In genomic region chr16:11985250-11985649, GRCh38 we compare ENCODE assay signal across 19 cellular contexts. TPM values are rescaled to one million over a fixed set of nuclear protein-coding genes. Genes with fewer than 3 reads are reported as not detected.
DNase-seq lines count a peak whose midpoint lies in the region; ATAC-seq, FAIRE-seq and TF ChIP-seq lines count a peak whose summit lies in the region.
"Had no signal": no experiment of that assay in that cellular context is flagged by ENCODE, and none has a peak within 500 bp of the region (broad histone marks: within the 10 kb centered on the region; RNA-seq: fewer than 3 reads in every experiment).

No MANE protein-coding gene starts in this region.

- no peak overlapping the region for H3K27ac ChIP-seq in GM23248
- no peak overlapping the region for H3K27ac ChIP-seq in K562 (ENCODE audit: extremely low read depth, low read depth, low read length)
- H3K27ac ChIP-seq: A549; BLaER1 treated with 17β-estradiol and CSF1 and Interleukin-3, amounts not matched to agents 10 nM and 100 nM had no signal

- no peaks in the 10 kb centered on the region for H3F3A ChIP-seq in GM23248 (ENCODE audit: insufficient read depth)

- CTCF ChIA-PET in K562 (lab: Yijun Ruan, JAX; ENCODE audit: low intra/inter-chr PET ratio) = no interaction called here

- H3K4me2 ChIP-seq in GM23248 (ENCODE audit: unreplicated experiment) (no peak overlapping the region), K562 (ENCODE audit: insufficient read depth, low read length) (no peak overlapping the region)
- H3K4me2 ChIP-seq: A549, GM23338 had no signal

- H3K4me1 Mint-ChIP-seq in naive B cell (peaks cover 53 to 95% (median 86%) of the 10 kb centered on the region in 3 donors), nephron progenitor cell (peaks cover 19% of the 10 kb centered on the region)
- H3K4me1 Mint-ChIP-seq in stimulated activated naive B cell treated with anti-CD40 and anti-IgM and Interleukin-4, amounts not matched to agents 10 μg/mL and 1 μg/mL and 100 μg/mL, for 72 hours = peaks cover 48 to 81% of the 10 kb centered on the region in 2 donors
- H3K4me1 Mint-ChIP-seq: GM23338 had no signal

- DNase-seq in GM23248 (peak; percentile 41), K562 (ENCODE audit: extremely low read depth in 1 of 4, low spot score in 3 of 4) (no peak), naive B cell (no peak), pons (ENCODE audit: low spot score) (no peak), cerebellar nuclear complex (lab: John Stamatoyannopoulos, UW) (no peak), nephron progenitor cell (no peak)
- DNase-seq in stimulated activated naive B cell treated with anti-CD40 and anti-IgM and Interleukin-4, amounts not matched to agents 10 μg/mL and 1 μg/mL and 100 μg/mL, for 72 hours = no peak
- DNase-seq: AML-193; CD4-positive, CD25-positive, alpha-beta regulatory T cell; DMS53; H7 had no signal

- H3K9me3 ChIP-seq in GM23248 (ENCODE audit: low read depth) (no peaks in the 10 kb centered on the region), K562 (replicated peaks; ENCODE audit: control insufficient read depth, insufficient read depth, low read depth, low read length) (no peaks in the 10 kb centered on the region)
- H3K9me3 ChIP-seq: A549; BLaER1 treated with 17β-estradiol and CSF1 and Interleukin-3, amounts not matched to agents 10 nM and 100 nM had no signal

- TF ChIP-seq EP300 in K562 (IDR thresholded peaks at IDR 0.05; ENCODE audit: low read length) = no peak

- H3K4me1 ChIP-seq in GM23248 (ENCODE audit: insufficient read depth) (no peaks in the 10 kb centered on the region), K562 (replicated peaks in 1 of 2; ENCODE audit: control insufficient read depth in 2 of 2, insufficient read depth in 2 of 2, low read length in 2 of 2) (peaks cover 0 to 5% of the 10 kb centered on the region in 2 experiments; a peak in 4 of 5 replicates)
- H3K4me1 ChIP-seq: A549 had no signal

- in situ Hi-C loops in GM23248 (cut with MboI) = no loop called here
- in situ Hi-C loops in K562 (cut with MboI) = no loop called here

- POLR2A ChIA-PET in K562 (lab: Yijun Ruan, JAX) = interaction anchor here (0.7 kb wide), 1 partner anchor 12 kb away, joined by 3 read pairs; no protein-coding TSS in a partner anchor

- H3K79me2 ChIP-seq in GM23248 (ENCODE audit: insufficient read depth) (peaks cover 99% of the 10 kb centered on the region), K562 (ENCODE audit: control insufficient read depth, insufficient read depth, low read length) (no peaks in the 10 kb centered on the region)

- TF ChIP-seq POLR2A in K562 (conservative IDR thresholded peaks at IDR 0.05) = no peak

- H3K9me3 Mint-ChIP-seq in naive B cell = no peaks in the 10 kb centered on the region
- H3K9me3 Mint-ChIP-seq in stimulated activated naive B cell treated with anti-CD40 and anti-IgM and Interleukin-4, amounts not matched to agents 10 μg/mL and 1 μg/mL and 100 μg/mL, for 72 hours = peaks cover 2 to 3% of the 10 kb centered on the region in 2 donors
- H3K9me3 Mint-ChIP-seq in nephron progenitor cell = no peaks in the 10 kb centered on the region
- H3K9me3 Mint-ChIP-seq: CD4-positive, CD25-positive, alpha-beta regulatory T cell; GM23338; IgD-negative memory B cell had no signal

- H2AFZ ChIP-seq in GM23248 = no peak overlapping the region
- H2AFZ ChIP-seq in K562 (ENCODE audit: low read depth, low read length) = no peak overlapping the region
- H2AFZ ChIP-seq: GM23338 had no signal

- H3K9me2 ChIP-seq in GM23248 (ENCODE audit: insufficient read depth) = no peaks in the 10 kb centered on the region

- peak overlapping the region in 3 of 8 donors; percentile 26 to 86 (median 33) for H3K4me3 Mint-ChIP-seq in naive B cell
- no peak overlapping the region for H3K4me3 Mint-ChIP-seq in stimulated activated naive B cell treated with anti-CD40 and anti-IgM and Interleukin-4, amounts not matched to agents 10 μg/mL and 1 μg/mL and 100 μg/mL, for 72 hours
- no peak overlapping the region for H3K4me3 Mint-ChIP-seq in nephron progenitor cell
- H3K4me3 Mint-ChIP-seq: CD4-positive, CD25-positive, alpha-beta regulatory T cell; GM23338 had no signal

- no peaks in the 10 kb centered on the region for H4K20me1 ChIP-seq in GM23248 (ENCODE audit: insufficient read depth)
- no peaks in the 10 kb centered on the region for H4K20me1 ChIP-seq in K562 (replicated peaks; ENCODE audit: control insufficient read depth, insufficient read depth, low read length)

- FAIRE-seq in K562 (lab: Jason Lieb, UNC) = no peak
- FAIRE-seq: A549, GM12878, GM18507 had no signal

- H3K27me3 Mint-ChIP-seq in naive B cell (no peaks in the 10 kb centered on the region), nephron progenitor cell (ENCODE audit: low read depth, poor library complexity) (peaks cover 6% of the 10 kb centered on the region)
- H3K27me3 Mint-ChIP-seq in stimulated activated naive B cell treated with anti-CD40 and anti-IgM and Interleukin-4, amounts not matched to agents 10 μg/mL and 1 μg/mL and 100 μg/mL, for 72 hours = no peaks in the 10 kb centered on the region
- H3K27me3 Mint-ChIP-seq: CD4-positive, CD25-positive, alpha-beta regulatory T cell; IgD-negative memory B cell had no signal

- H3K9ac ChIP-seq in GM23248 (no peak overlapping the region), K562 (ENCODE audit: insufficient read depth in 1 of 2, low read depth in 2 of 2, low read length in 2 of 2) (no peak overlapping the region)
- H3K9ac ChIP-seq: BLaER1 treated with 17β-estradiol and CSF1 and Interleukin-3, amounts not matched to agents 10 nM and 100 nM had no signal

- peak overlapping the region in 4 of 6 donors; percentile 72 to 92 (median 90) for H3K27ac Mint-ChIP-seq in naive B cell
- peak overlapping the region; percentile 16 for H3K27ac Mint-ChIP-seq in stimulated activated naive B cell treated with anti-CD40 and anti-IgM and Interleukin-4, amounts not matched to agents 10 μg/mL and 1 μg/mL and 100 μg/mL, for 72 hours
- no peak overlapping the region for H3K27ac Mint-ChIP-seq in nephron progenitor cell
- H3K27ac Mint-ChIP-seq: GM23338 had no signal

- no peaks in the 10 kb centered on the region for H3K36me3 ChIP-seq in GM23248 (ENCODE audit: low read depth)
- H3K36me3 ChIP-seq in K562 (ENCODE audit: control insufficient read depth, insufficient read depth, low read length) = no peaks in the 10 kb centered on the region

- no TSS peak for BruUV-seq in K562 (replicated peaks; lab: Mats Ljungman, UMichigan)

- H3K4me3 ChIP-seq in GM23248 (no peak overlapping the region), K562 (no peak overlapping the region)
- H3K4me3 ChIP-seq: A549; BLaER1 treated with 17β-estradiol and CSF1 and Interleukin-3, amounts not matched to agents 10 nM and 100 nM; GM12878; GM23338 had no signal

- no peaks in the 10 kb centered on the region for H3K9me1 ChIP-seq in K562 (ENCODE audit: control insufficient read depth, insufficient read depth, low read length)

- ATAC-seq in K562 (no peak), naive B cell (ENCODE audit: low read depth in 2 of 2) (no peak), SK-N-SH treated with all-trans-retinoic acid at 6 μM for 48 hours (no peak)
- ATAC-seq in stimulated activated naive B cell treated with anti-CD40 and anti-IgM and Interleukin-4, amounts not matched to agents 10 μg/mL and 1 μg/mL and 100 μg/mL, for 72 hours (replicated peaks) = no peak
- ATAC-seq: A549, GM12878, GM23338 had no signal

- TF ChIP-seq CTCF in K562 (IDR thresholded peaks at IDR 0.05 in 2 of 3, conservative IDR thresholded peaks at IDR 0.05 in 1 of 3; ENCODE audit: insufficient read depth in 2 of 3, low read depth in 1 of 3, low read length in 3 of 3) (no peak), nephron progenitor cell (IDR thresholded peaks at IDR 0.05) (no peak)

- H3K27me3 ChIP-seq in GM23248 (replicated peaks; ENCODE audit: insufficient read depth) = no peaks in the 10 kb centered on the region
- H3K27me3 ChIP-seq in K562 (ENCODE audit: control insufficient read depth in 2 of 2, insufficient read depth in 2 of 2, low read length in 2 of 2) = no peaks in the 10 kb centered on the region
- H3K27me3 ChIP-seq: BLaER1 treated with 17β-estradiol and CSF1 and Interleukin-3, amounts not matched to agents 10 nM and 100 nM had no signal

- intact Hi-C loops in K562 (cut with micrococcal nuclease) = no loop called here

- H3K36me3 Mint-ChIP-seq in naive B cell = peaks cover 12% of the 10 kb centered on the region in 2 donors
- peaks cover 47 to 59% of the 10 kb centered on the region in 2 donors for H3K36me3 Mint-ChIP-seq in stimulated activated naive B cell treated with anti-CD40 and anti-IgM and Interleukin-4, amounts not matched to agents 10 μg/mL and 1 μg/mL and 100 μg/mL, for 72 hours
- no peaks in the 10 kb centered on the region for H3K36me3 Mint-ChIP-seq in nephron progenitor cell (ENCODE audit: low read depth)

- TF ChIP-seq RAD21 in K562 (CRISPR knock-in tag; conservative IDR thresholded peaks at IDR 0.05 in 1 of 2, IDR thresholded peaks at IDR 0.05 in 1 of 2) = no peak

- WGBS in GM23248 (ENCODE audit: low coverage in 1 of 2, low lambda C conversion rate in 2 of 2, missing lambda C conversion rate in 2 of 2), 2 experiments = 34 to 43% methylated on average over 5 of the region's 5 CpGs
- 22% methylated on average over 5 of the region's 5 CpGs for WGBS in K562 (ENCODE audit: insufficient coverage, low coverage, missing lambda C conversion rate)

RNA-seq across cellular contexts. Expression of gene SNX29, which starts 8.7 kb away (rescaled TPM):
- total RNA-seq in GM23248 (2014; rRNA removed; shearing (Covaris generic)) = 14.5 and 16.4 TPM in 2 replicates
- polyA plus RNA-seq in GM23248 (2016; fragmentation: Nextera tagmentation; extraction: Ambion mirVana) = 20.4 and 23.5 TPM in 2 replicates
- total RNA-seq in K562 (2011; cell fraction: chromatin; rRNA removed; ENCODE audit: low replicate concordance) = 65.5 and 121 TPM in 2 replicates
- total RNA-seq in K562 (2011; cell fraction: nucleolus; rRNA removed) = 41.4 and 46.6 TPM in 2 replicates
- total RNA-seq in K562 (2011; cell fraction: nucleoplasm; rRNA removed) = 50.2 and 55.7 TPM in 2 replicates
- 4.5 and 8.3 TPM in 2 replicates for total RNA-seq in K562 (2014; rRNA removed)
- 4.8 and 5.4 TPM in 2 replicates for total RNA-seq in K562 (2014; rRNA removed; fragmentation: Illumina TruSeq; extraction: Trizol)
- 6.9 and 7.2 TPM in 2 replicates for total RNA-seq in K562 (2015; rRNA removed; fragmentation: Illumina TruSeq; extraction: Trizol)
- total RNA-seq in K562 (2021) = 10.2 and 12.8 TPM in 2 replicates
- polyA plus RNA-seq in K562 (2011; rRNA removed) = 4.8 and 6.5 TPM in 2 replicates
- polyA plus RNA-seq in K562 (2011; cell fraction: cytosol; rRNA removed) = 3.0 and 4.4 TPM in 2 replicates
- polyA plus RNA-seq in K562 (2011; cell fraction: nucleus; rRNA removed) = 3.4 and 6.4 TPM in 2 replicates
- 7.0 and 8.2 TPM in 2 replicates for polyA plus RNA-seq in K562 (2012)
- 4.8 TPM in 2 replicates for polyA plus RNA-seq in K562 (2014; fragmentation: Illumina TruSeq; extraction: Trizol)
- 1 to 10 TPM; 1.5 to 5.5 TPM for polyA plus RNA-seq in K562 (2014; fragmentation: Nextera tagmentation; extraction: Ambion mirVana)
- 3.7 and 4.1 TPM in 2 replicates for polyA plus RNA-seq in K562 (2014; rRNA removed)
- 13.4 and 13.6 TPM in 2 replicates for polyA minus RNA-seq in K562 (2011; rRNA and poly(A)+ RNA removed)
- polyA minus RNA-seq in K562 (2011; cell fraction: cytosol; rRNA and poly(A)+ RNA removed) = 7.3 and 9.1 TPM in 2 replicates
- 12.8 and 26.5 TPM in 2 replicates for polyA minus RNA-seq in K562 (2011; cell fraction: nucleus; rRNA and poly(A)+ RNA removed)
- 100 to 1,000 TPM in 5 of 6 donors, 10 to 100 TPM in 1; 96.0 to 209 (median 155) TPM for polyA plus RNA-seq in naive B cell (ENCODE audit: low read depth in 6 of 6)

RNA-seq across cellular contexts. Expression of gene TNFRSF17, which starts 20.2 kb away (rescaled TPM):
- not detected in 2 replicates for total RNA-seq in GM23248 (2014; rRNA removed; shearing (Covaris generic))
- polyA plus RNA-seq in GM23248 (2016; fragmentation: Nextera tagmentation; extraction: Ambion mirVana) (not detected in 2 replicates), K562 (2011; rRNA removed) (not detected in 2 replicates), K562 (2014; fragmentation: Illumina TruSeq; extraction: Trizol) (not detected in 2 replicates), K562 (2014; fragmentation: Nextera tagmentation; extraction: Ambion mirVana) (not detected), K562 (2014; rRNA removed) (not detected in 2 replicates), naive B cell (ENCODE audit: low read depth in 6 of 6) (10 to 100 TPM; 24.0 to 75.8 (median 39.7) TPM)
- total RNA-seq in K562 (2011; cell fraction: chromatin; rRNA removed; ENCODE audit: low replicate concordance) = not detected in 2 replicates
- not detected in 2 replicates for total RNA-seq in K562 (2011; cell fraction: nucleolus; rRNA removed)
- not detected in 2 replicates for total RNA-seq in K562 (2011; cell fraction: nucleoplasm; rRNA removed)
- total RNA-seq in K562 (2014; rRNA removed) (not detected in 2 replicates), K562 (2014; rRNA removed; fragmentation: Illumina TruSeq; extraction: Trizol) (not detected in 2 replicates), K562 (2015; rRNA removed; fragmentation: Illumina TruSeq; extraction: Trizol) (not detected in 2 replicates), K562 (2021) (not detected in 2 replicates)
- polyA plus RNA-seq in K562 (2011; cell fraction: cytosol; rRNA removed) = not detected in 2 replicates
- polyA plus RNA-seq in K562 (2011; cell fraction: nucleus; rRNA removed) = not detected in 2 replicates
- polyA plus RNA-seq in K562 (2012) = not detected in 2 replicates
- not detected in 2 replicates for polyA minus RNA-seq in K562 (2011; rRNA and poly(A)+ RNA removed)
- polyA minus RNA-seq in K562 (2011; cell fraction: cytosol; rRNA and poly(A)+ RNA removed) = not detected in 2 replicates
- polyA minus RNA-seq in K562 (2011; cell fraction: nucleus; rRNA and poly(A)+ RNA removed) = not detected in 2 replicates
- total RNA-seq: CD4-positive, CD25-positive, alpha-beta regulatory T cell; GM23338; H7; HT1080 had no signal
- polyA plus RNA-seq: A549; CD4-positive, CD25-positive, alpha-beta regulatory T cell; GM23338 had no signal

RNA-seq across cellular contexts. Expression of gene NPIPB2, which starts 43.4 kb away (rescaled TPM):
- 0.65 TPM in 1 of 2 replicates, not detected in the other for total RNA-seq in GM23248 (2014; rRNA removed; shearing (Covaris generic))
- polyA plus RNA-seq in GM23248 (2016; fragmentation: Nextera tagmentation; extraction: Ambion mirVana) (1.9 and 2.0 TPM in 2 replicates), K562 (2011; rRNA removed) (1.0 and 1.9 TPM in 2 replicates), K562 (2014; fragmentation: Illumina TruSeq; extraction: Trizol) (0.58 and 0.91 TPM in 2 replicates), K562 (2014; fragmentation: Nextera tagmentation; extraction: Ambion mirVana) (under 1 TPM in 1 of 2 experiments, not detected in 1; 0.21 TPM), K562 (2014; rRNA removed) (1.9 and 3.6 TPM in 2 replicates), naive B cell (ENCODE audit: low read depth in 6 of 6) (1 to 10 TPM in 4 of 6 donors, not detected in 2; 1.4 to 8.7 (median 6.1) TPM)
- total RNA-seq in K562 (2011; cell fraction: chromatin; rRNA removed; ENCODE audit: low replicate concordance) = 60.6 and 96.4 TPM in 2 replicates
- 14.0 and 22.1 TPM in 2 replicates for total RNA-seq in K562 (2011; cell fraction: nucleolus; rRNA removed)
- total RNA-seq in K562 (2011; cell fraction: nucleoplasm; rRNA removed) = 23.3 and 36.0 TPM in 2 replicates
- total RNA-seq in K562 (2014; rRNA removed) (0.86 and 1.4 TPM in 2 replicates), K562 (2014; rRNA removed; fragmentation: Illumina TruSeq; extraction: Trizol) (1.8 and 1.9 TPM in 2 replicates), K562 (2015; rRNA removed; fragmentation: Illumina TruSeq; extraction: Trizol) (2.9 and 3.4 TPM in 2 replicates), K562 (2021) (2.9 and 4.1 TPM in 2 replicates)
- 0.39 and 1.7 TPM in 2 replicates for polyA plus RNA-seq in K562 (2011; cell fraction: cytosol; rRNA removed)
- polyA plus RNA-seq in K562 (2011; cell fraction: nucleus; rRNA removed) = 16.3 and 24.2 TPM in 2 replicates
- polyA plus RNA-seq in K562 (2012) = 2.3 and 4.0 TPM in 2 replicates
- 6.6 and 7.1 TPM in 2 replicates for polyA minus RNA-seq in K562 (2011; rRNA and poly(A)+ RNA removed)
- 1.9 and 2.8 TPM in 2 replicates for polyA minus RNA-seq in K562 (2011; cell fraction: cytosol; rRNA and poly(A)+ RNA removed)
- 7.0 and 9.3 TPM in 2 replicates for polyA minus RNA-seq in K562 (2011; cell fraction: nucleus; rRNA and poly(A)+ RNA removed)

Comparison
In these comparisons a context has a peak if more than half of its experiments do, and no peak if none do; other contexts are left out.
1. RNA of gene TNFRSF17, which starts 20.2 kb away (polyA plus RNA-seq): 24.0 to 75.8 TPM in naive B cell; not detected in GM23248 and not detected in K562; every median in the first group is over 10 times any median in the second.